ENCODE assay signal across 1 cellular context in the genomic region with DNA sequence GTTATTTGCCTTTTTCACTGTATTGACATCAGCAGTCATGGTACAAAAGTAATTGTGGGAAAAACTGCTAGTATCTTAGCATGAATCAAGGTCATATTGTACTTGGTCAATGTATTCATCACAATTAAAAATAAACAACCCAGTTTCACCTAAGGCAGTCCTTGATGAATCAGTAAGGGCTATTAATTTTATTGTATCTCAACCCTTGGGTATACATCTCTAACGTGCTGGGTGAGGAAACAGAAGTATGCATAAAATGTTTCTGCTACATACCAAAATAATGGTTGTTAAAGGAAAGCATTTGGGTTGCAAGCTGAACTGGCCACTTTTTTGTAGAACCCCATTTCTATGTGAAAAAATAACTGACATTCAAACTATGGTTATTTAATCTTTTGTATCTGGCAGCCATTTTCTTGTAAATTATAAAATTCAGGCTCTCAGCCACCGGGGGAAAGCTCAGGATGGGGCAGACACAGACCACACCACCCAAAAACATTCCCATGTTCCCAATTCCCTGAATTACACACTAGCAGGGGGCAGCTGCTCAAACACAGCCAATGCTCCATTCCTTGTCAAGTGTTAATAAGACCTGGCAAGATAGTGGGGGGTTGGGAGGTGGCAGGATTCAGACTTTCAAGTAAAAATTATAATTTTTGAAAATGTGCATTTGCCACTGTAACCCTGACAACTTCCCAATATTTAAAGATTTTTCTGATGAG.
TF ChIP-seq lines count a peak whose summit lies in the region.

No MANE protein-coding gene starts in this region.

TF ChIP-seq in H1, 55 proteins besides CTCF, POLR2A, EP300 and RAD21:
- TF ChIP-seq KDM4A (IDR thresholded peaks at IDR 0.05; ENCODE audit: low read depth, low read length, severe bottlenecking) (no peak), RFX5 (IDR thresholded peaks at IDR 0.05; ENCODE audit: borderline replicate concordance, low read depth, low read length) (no peak), JUN (IDR thresholded peaks at IDR 0.05; ENCODE audit: low read depth, low read length) (no peak), NANOG (IDR thresholded peaks at IDR 0.05; ENCODE audit: insufficient read depth, low read depth, low read length, poor library complexity, severe bottlenecking) (no peak), BACH1 (IDR thresholded peaks at IDR 0.05; ENCODE audit: low read length) (no peak), POLR2AphosphoS5 (IDR thresholded peaks at IDR 0.05; ENCODE audit: low read depth, low read length) (no peak), CREB1 (IDR thresholded peaks at IDR 0.05) (no peak), EGR1 (IDR thresholded peaks at IDR 0.05; ENCODE audit: borderline replicate concordance, low read depth, low read length) (no peak), HDAC2 (IDR thresholded peaks at IDR 0.05; ENCODE audit: borderline replicate concordance in 1 of 2, low read depth in 2 of 2, low read length in 2 of 2) (no peak), CHD1 (IDR thresholded peaks at IDR 0.05; ENCODE audit: low read depth, low read length) (no peak), CHD2 (IDR thresholded peaks at IDR 0.05; ENCODE audit: low read length) (no peak), POU5F1 (IDR thresholded peaks at IDR 0.05; ENCODE audit: low read depth, low read length) (no peak), SAP30 (IDR thresholded peaks at IDR 0.05; ENCODE audit: insufficient read depth, insufficient replicate concordance, low read length) (no peak), TEAD4 (IDR thresholded peaks at IDR 0.05; ENCODE audit: low read depth, low read length) (no peak), RNF2 (IDR thresholded peaks at IDR 0.05; ENCODE audit: borderline replicate concordance, low read depth, low read length, missing control alignments, poor library complexity, severe bottlenecking) (no peak), TAF1 (IDR thresholded peaks at IDR 0.05; ENCODE audit: low read depth, low read length) (no peak)
- TF ChIP-seq, protein P1, sequence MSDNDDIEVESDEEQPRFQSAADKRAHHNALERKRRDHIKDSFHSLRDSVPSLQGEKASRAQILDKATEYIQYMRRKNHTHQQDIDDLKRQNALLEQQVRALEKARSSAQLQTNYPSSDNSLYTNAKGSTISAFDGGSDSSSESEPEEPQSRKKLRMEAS (IDR thresholded peaks at IDR 0.05), result no peak
- TF ChIP-seq, protein P2, sequence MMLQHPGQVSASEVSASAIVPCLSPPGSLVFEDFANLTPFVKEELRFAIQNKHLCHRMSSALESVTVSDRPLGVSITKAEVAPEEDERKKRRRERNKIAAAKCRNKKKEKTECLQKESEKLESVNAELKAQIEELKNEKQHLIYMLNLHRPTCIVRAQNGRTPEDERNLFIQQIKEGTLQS (IDR thresholded peaks at IDR 0.05; ENCODE audit: insufficient read depth, low read depth, low read length), result no peak
- TF ChIP-seq, protein P3, sequence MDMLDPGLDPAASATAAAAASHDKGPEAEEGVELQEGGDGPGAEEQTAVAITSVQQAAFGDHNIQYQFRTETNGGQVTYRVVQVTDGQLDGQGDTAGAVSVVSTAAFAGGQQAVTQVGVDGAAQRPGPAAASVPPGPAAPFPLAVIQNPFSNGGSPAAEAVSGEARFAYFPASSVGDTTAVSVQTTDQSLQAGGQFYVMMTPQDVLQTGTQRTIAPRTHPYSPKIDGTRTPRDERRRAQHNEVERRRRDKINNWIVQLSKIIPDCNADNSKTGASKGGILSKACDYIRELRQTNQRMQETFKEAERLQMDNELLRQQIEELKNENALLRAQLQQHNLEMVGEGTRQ (IDR thresholded peaks at IDR 0.05; ENCODE audit: low read length), result no peak
